In genomic region chr1:220680085-220680687, GRCh38 we compare ENCODE assay signal across 8 cellular contexts. TPM values are rescaled to one million over a fixed set of nuclear protein-coding genes. Genes with fewer than 3 reads are reported as not detected.
DNase-seq lines count a peak whose midpoint lies in the region; ATAC-seq, FAIRE-seq and TF ChIP-seq lines count a peak whose summit lies in the region.

No MANE protein-coding gene starts in this region.

- H3K9me3 Mint-ChIP-seq in immature natural killer cell = no peaks in the 10 kb centered on the region

- no peaks in the 10 kb centered on the region for H3K36me3 ChIP-seq in ascending aorta
- H3K36me3 ChIP-seq in thyroid gland = no peaks in the 10 kb centered on the region

- no peaks in the 10 kb centered on the region for H3K4me1 ChIP-seq in ascending aorta
- no peaks in the 10 kb centered on the region for H3K4me1 ChIP-seq in thyroid gland

- peak; percentile 84 for FAIRE-seq in GM19239 (lab: Jason Lieb, UNC)

- peak; percentile 60 to 82 (median 80) for TF ChIP-seq CTCF in ascending aorta (IDR thresholded peaks at IDR 0.05)
- TF ChIP-seq CTCF in thyroid gland (IDR thresholded peaks at IDR 0.05) = peak; percentile 50 to 80 (median 78)

- peaks cover 0 to 7% (median 2%) of the 10 kb centered on the region in 3 donors for H3K27me3 Mint-ChIP-seq in immature natural killer cell (ENCODE audit: low read depth in 3 of 3)

- H3K4me3 ChIP-seq in ascending aorta = no peak overlapping the region
- H3K4me3 ChIP-seq in thyroid gland (replicated peaks in 1 of 3) = no peak overlapping the region

- no peaks in the 10 kb centered on the region for H3K36me3 Mint-ChIP-seq in immature natural killer cell

- H3K9me3 ChIP-seq in ascending aorta = no peaks in the 10 kb centered on the region
- no peaks in the 10 kb centered on the region for H3K9me3 ChIP-seq in thyroid gland

- WGBS in thyroid gland, 2 donors = 30 to 31% methylated on average over 7 of the region's 7 CpGs

- H3K27ac Mint-ChIP-seq in immature natural killer cell = no peak overlapping the region

- TF ChIP-seq POLR2A in thyroid gland (IDR thresholded peaks at IDR 0.05) = no peak

- intact Hi-C loops in ascending aorta (cut with DNase I) (loop anchor here (1.0 kb wide), 1 partner anchor 96 kb away; no protein-coding TSS in a partner anchor), thyroid gland (cut with DNase I) (loop anchor here (5.0 kb wide), 1 partner anchor 97 kb away; no protein-coding TSS in a partner anchor)

- H3K27me3 ChIP-seq in ascending aorta (no peaks in the 10 kb centered on the region), thyroid gland (no peaks in the 10 kb centered on the region)

- no peak overlapping the region for H3K27ac ChIP-seq in ascending aorta
- H3K27ac ChIP-seq in thyroid gland = no peak overlapping the region

- peaks cover 1 to 7% of the 10 kb centered on the region in 2 donors for H3K4me1 Mint-ChIP-seq in immature natural killer cell

- DNase-seq in DMS153 treated with DMSO at 0.1 percent for 48 hours (lab: John Stamatoyannopoulos, UW; ENCODE audit: unreplicated experiment) (peak; percentile 45), GM19239 (ENCODE audit: insufficient read length, low spot score) (peak; percentile 29), NCI-H2227 treated with DMSO at 0.1 percent for 48 hours (lab: John Stamatoyannopoulos, UW) (peak; percentile 43), ascending aorta (ENCODE audit: low spot score in 2 of 2) (no peak), immature natural killer cell (peak in 2 of 3 donors; percentile 6 to 24), thyroid gland (peak; percentile 29 to 37), activated T-cell treated with anti-CD3 and anti-CD28 coated beads for 4 hours (no peak)

- H3K4me3 Mint-ChIP-seq in immature natural killer cell = no peak overlapping the region

- peak; percentile 93 for ATAC-seq in HG03066 (IDR thresholded peaks at IDR 0.05; ENCODE audit: low read depth, unreplicated experiment)

RNA-seq across cellular contexts. Expression of gene C1orf115, which starts 10.0 kb away (rescaled TPM):
- total RNA-seq in ascending aorta = 18.4 TPM
- polyA plus RNA-seq in immature natural killer cell = 1 to 10 TPM in 1 of 3 donors, under 1 TPM in 1, not detected in 1; 0.12 to 1.5 TPM
- 10 to 100 TPM; 24.3 to 41.4 (median 31.1) TPM for total RNA-seq in thyroid gland

Comparison
In these comparisons a context has a peak if more than half of its experiments do, and no peak if none do; other contexts are left out.
1. DNase-seq: peak in DMS153 treated with DMSO at 0.1 percent for 48 hours (single experiment), GM19239 (single experiment), NCI-H2227 treated with DMSO at 0.1 percent for 48 hours (single experiment), immature natural killer cell (2 of 3) and thyroid gland (2 of 2); none in ascending aorta (0 of 2) and activated T-cell treated with anti-CD3 and anti-CD28 coated beads for 4 hours (single experiment).